7 cellular contexts compared by ENCODE assay signal in genomic region chr18:32289480-32290075, GRCh38.
A peak's percentile ranks its signal among the peaks of the same experiment; 100 is the strongest.
DNase-seq lines count a peak whose midpoint lies in the region; ATAC-seq, FAIRE-seq and TF ChIP-seq lines count a peak whose summit lies in the region.

No MANE protein-coding gene starts in this region.

- no peaks in the 10 kb centered on the region for H3K4me1 ChIP-seq in liver (ENCODE audit: control insufficient read depth in 4 of 4, insufficient read depth in 4 of 4, low read length in 3 of 4)

- DNase-seq in GM03348 (ENCODE audit: low spot score) (peak; percentile 76), OCI-M1 (lab: John Stamatoyannopoulos, UW) (peak; percentile 76), cerebellar cortex (ENCODE audit: low spot score) (peak; percentile 64), urothelium cell line (ENCODE audit: low spot score) (peak; percentile 39)

- no peak overlapping the region for H3K27ac ChIP-seq in liver (ENCODE audit: low read depth in 1 of 2, low read length in 2 of 2)

- H3K9me3 ChIP-seq in liver (ENCODE audit: control insufficient read depth in 4 of 4, low read length in 3 of 4): no peaks in the 10 kb centered on the region

- FAIRE-seq in urothelium cell line (lab: Jason Lieb, UNC): no peak

- peak; percentile 73 for ATAC-seq in GM21717 (IDR thresholded peaks at IDR 0.05; ENCODE audit: unreplicated experiment)

- H3K4me3 ChIP-seq in liver (ENCODE audit: low read depth in 1 of 3, low read length in 3 of 3): no peak overlapping the region

- peaks cover 0 to 18% (median 12%) of the 10 kb centered on the region in 4 donors for H3K36me3 ChIP-seq in liver (ENCODE audit: control insufficient read depth in 4 of 4, insufficient read depth in 3 of 4, low read depth in 1 of 4, low read length in 3 of 4)

- TF ChIP-seq CTCF in LNCAP (IDR thresholded peaks at IDR 0.05): peak; percentile 79
- peak; percentile 68 for TF ChIP-seq CTCF in liver (IDR thresholded peaks at IDR 0.05; ENCODE audit: low read depth, low read length, missing input control)

- peak; percentile 90 to 95 for TF ChIP-seq RAD21 in liver (IDR thresholded peaks at IDR 0.05)

- no peak overlapping the region for H3K9ac ChIP-seq in liver (ENCODE audit: low read depth in 1 of 2, low read length in 2 of 2)

- 20% methylated on average over 1 of the region's 1 CpG for WGBS in liver

- no peaks in the 10 kb centered on the region for H3K27me3 ChIP-seq in liver (ENCODE audit: control insufficient read depth in 4 of 4, insufficient read depth in 4 of 4, low read length in 3 of 4)

TF ChIP-seq in liver, 16 proteins besides CTCF, POLR2A, EP300 and RAD21:
- no peak for TF ChIP-seq ATF3 (IDR thresholded peaks at IDR 0.05)
- peak in 1 of 2 donors; percentile 18 for TF ChIP-seq RXRA (IDR thresholded peaks at IDR 0.05)
- TF ChIP-seq HNF4A (conservative IDR thresholded peaks at IDR 0.05): peak in 1 of 2 donors; percentile 6
TF ChIP-seq in liver: peak in this region for 2.
